In genomic region chr13:85910962-85911361, GRCh38 we compare ENCODE assay signal across 25 cellular contexts.
"Had no signal": no experiment of that assay in that cellular context is flagged by ENCODE, and none has a peak within 500 bp of the region (broad histone marks: within the 10 kb centered on the region; RNA-seq: fewer than 3 reads in every experiment).

No MANE protein-coding gene starts in this region.

- H3K79me2 ChIP-seq: hepatocyte had no signal

- H3K4me2 ChIP-seq: hepatocyte had no signal

- H3K4me3 ChIP-seq: colonic mucosa, coronary artery, dorsolateral prefrontal cortex, esophagus muscularis mucosa, esophagus squamous epithelium, gastrocnemius medialis, gastroesophageal sphincter, heart left ventricle, heart right ventricle, hepatocyte had no signal

- DNase-seq: colonic mucosa; cortex of kidney; dermis blood vessel endothelial cell; dorsolateral prefrontal cortex; effector CD4-positive, alpha-beta T cell; effector CD8-positive, alpha-beta T cell; effector memory CD4-positive, alpha-beta T cell; effector memory CD8-positive, alpha-beta T cell; endodermal cell; erythroblast; esophagus squamous epithelium; foreskin fibroblast; foreskin keratinocyte; foreskin melanocyte; gastrocnemius medialis; glutamatergic neuron; head of caudate nucleus; heart left ventricle; heart right ventricle had no signal

- H3K27ac ChIP-seq: colonic mucosa, coronary artery, dorsolateral prefrontal cortex, epithelial cell of prostate, esophagus muscularis mucosa, esophagus squamous epithelium, foreskin keratinocyte, gastrocnemius medialis, gastroesophageal sphincter, heart left ventricle, heart right ventricle, hepatocyte had no signal

- H2AFZ ChIP-seq: hepatocyte had no signal

- H3K27me3 ChIP-seq: colonic mucosa, dorsolateral prefrontal cortex, esophagus muscularis mucosa, esophagus squamous epithelium, foreskin keratinocyte, gastrocnemius medialis, gastroesophageal sphincter, heart left ventricle, heart right ventricle, hepatocyte had no signal

- H3K9me3 ChIP-seq: colonic mucosa, gastrocnemius medialis had no signal

- H3K36me3 ChIP-seq: colonic mucosa, esophagus muscularis mucosa, esophagus squamous epithelium, gastrocnemius medialis, gastroesophageal sphincter, heart left ventricle, heart right ventricle had no signal

- ATAC-seq: effector memory CD8-positive, alpha-beta T cell; esophagus mucosa; foreskin keratinocyte; gastrocnemius medialis; gastroesophageal sphincter; heart left ventricle; heart right ventricle had no signal
